27 cellular contexts compared by ENCODE assay signal in the genomic region with DNA sequence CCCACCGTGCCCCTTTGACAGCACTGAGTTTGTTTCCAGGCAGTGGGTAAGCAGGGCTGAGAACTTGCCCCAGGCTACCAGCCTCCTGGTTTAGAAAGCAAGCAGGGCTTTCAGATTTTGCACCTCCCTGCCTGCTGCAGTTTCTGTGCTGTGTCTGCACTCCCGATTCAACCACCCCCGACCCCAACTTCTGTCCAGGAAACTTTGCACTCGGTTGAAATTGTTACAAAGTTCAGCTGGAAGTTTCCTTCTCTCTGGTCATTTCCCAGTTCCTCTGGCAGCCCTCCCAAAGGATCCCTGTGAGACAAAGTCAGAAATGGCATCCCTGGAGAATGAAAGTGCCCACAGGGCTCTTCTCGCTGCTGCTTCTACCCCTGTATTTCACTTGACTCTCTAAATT. TPM values are rescaled to one million over a fixed set of nuclear protein-coding genes. Genes with fewer than 3 reads are reported as not detected.
DNase-seq lines count a peak whose midpoint lies in the region; ATAC-seq and TF ChIP-seq lines count a peak whose summit lies in the region.
"Had no signal": no experiment of that assay in that cellular context is flagged by ENCODE, and none has a peak within 500 bp of the region (broad histone marks: within the 10 kb centered on the region; RNA-seq: fewer than 3 reads in every experiment).

No MANE protein-coding gene starts in this region.

- no peaks in the 10 kb centered on the region for H3K9me3 ChIP-seq in smooth muscle cell (replicated peaks; ENCODE audit: low read depth)
- H3K9me3 ChIP-seq: BE2C had no signal

- DNase-seq in ELF-1 (ENCODE audit: low read depth, low spot score) (peak; percentile 23), GM23338 (ENCODE audit: low spot score) (no peak), NCI-H69 (lab: John Stamatoyannopoulos, UW) (peak; percentile 0), nephron progenitor cell (no peak), NCI-H2171 (lab: John Stamatoyannopoulos, UW) (no peak), smooth muscle cell (lab: John Stamatoyannopoulos, UW; ENCODE audit: unreplicated experiment) (no peak)
- DNase-seq: 8988T; ACHN; C1 segment of cervical spinal cord; CD4-positive, alpha-beta memory T cell; CD4-positive, CD25-positive, alpha-beta regulatory T cell; CD8-positive, alpha-beta memory T cell; COR-L47; DMS 273 treated with DMSO at 0.1 percent for 48 hours; DMS153; DMS53; DMS79; DND-41; EL; GF-D8 had no signal

- H3K4me3 ChIP-seq in GM23338 (no peak overlapping the region), smooth muscle cell (no peak overlapping the region)
- H3K4me3 ChIP-seq: BLaER1 had no signal

- H3F3A ChIP-seq in GM23338 (replicated peaks; ENCODE audit: low read depth) (no peaks in the 10 kb centered on the region), smooth muscle cell (ENCODE audit: low read depth) (no peaks in the 10 kb centered on the region)

- no peaks in the 10 kb centered on the region for H3K79me2 ChIP-seq in GM23338 (replicated peaks; ENCODE audit: insufficient read depth)
- no peaks in the 10 kb centered on the region for H3K79me2 ChIP-seq in smooth muscle cell (ENCODE audit: low read depth)

- no peaks in the 10 kb centered on the region for H3K4me1 ChIP-seq in GM23338 (ENCODE audit: insufficient read depth)
- H3K4me1 ChIP-seq in smooth muscle cell (ENCODE audit: low read depth), result no peaks in the 10 kb centered on the region
- H3K4me1 ChIP-seq: BE2C, BLaER1 had no signal

- H3K27ac Mint-ChIP-seq in GM23338, result peak overlapping the region; percentile 16; the same call in 1 of the 2 replicates
- H3K27ac Mint-ChIP-seq in nephron progenitor cell, result peak overlapping the region; percentile 63
- H3K27ac Mint-ChIP-seq: CD4-positive, alpha-beta memory T cell; CD4-positive, CD25-positive, alpha-beta regulatory T cell had no signal

- H3K9me3 Mint-ChIP-seq in GM23338, result peaks cover 8% of the 10 kb centered on the region; the same call in 2 of the 3 replicates
- peaks cover 48% of the 10 kb centered on the region for H3K9me3 Mint-ChIP-seq in nephron progenitor cell

- H3K27me3 Mint-ChIP-seq in GM23338 (ENCODE audit: insufficient read depth, low read depth, poor library complexity) (no peaks in the 10 kb centered on the region), nephron progenitor cell (ENCODE audit: low read depth, poor library complexity) (no peaks in the 10 kb centered on the region)

- H3K4me2 ChIP-seq in GM23338 (no peak overlapping the region), smooth muscle cell (no peak overlapping the region)
- H3K4me2 ChIP-seq: BLaER1 had no signal

- no peak overlapping the region for H2AFZ ChIP-seq in GM23338
- H2AFZ ChIP-seq in smooth muscle cell (ENCODE audit: low read depth), result no peak overlapping the region

- H3K9me2 ChIP-seq in GM23338 (ENCODE audit: insufficient read depth), result no peaks in the 10 kb centered on the region

- 94% methylated on average over 5 of the region's 5 CpGs for WGBS in smooth muscle cell (ENCODE audit: low lambda C conversion rate)

- H3K4me3 Mint-ChIP-seq in GM23338 (no peak overlapping the region), nephron progenitor cell (no peak overlapping the region)
- H3K4me3 Mint-ChIP-seq: CD14-positive monocyte; CD4-positive, alpha-beta memory T cell; CD4-positive, CD25-positive, alpha-beta regulatory T cell; CD8-positive, alpha-beta memory T cell had no signal

- H3K27ac ChIP-seq in GM23338 (ENCODE audit: low read depth) (no peak overlapping the region), smooth muscle cell (ENCODE audit: low read depth) (no peak overlapping the region)
- H3K27ac ChIP-seq: BLaER1 had no signal

- peaks cover 7% of the 10 kb centered on the region; the same call in 1 of the 3 replicates for H3K36me3 Mint-ChIP-seq in GM23338 (ENCODE audit: low read depth)
- H3K36me3 Mint-ChIP-seq in nephron progenitor cell (ENCODE audit: low read depth), result peaks cover 12% of the 10 kb centered on the region
- H3K36me3 Mint-ChIP-seq: CD4-positive, alpha-beta memory T cell; CD4-positive, CD25-positive, alpha-beta regulatory T cell; CD8-positive, alpha-beta memory T cell had no signal

- no peaks in the 10 kb centered on the region for H4K20me1 ChIP-seq in GM23338 (replicated peaks; ENCODE audit: insufficient read depth)
- no peaks in the 10 kb centered on the region for H4K20me1 ChIP-seq in smooth muscle cell (ENCODE audit: low read depth)
- H4K20me1 ChIP-seq: BLaER1 had no signal

- H3K4me1 Mint-ChIP-seq in GM23338 (no peaks in the 10 kb centered on the region), nephron progenitor cell (no peaks in the 10 kb centered on the region)
- H3K4me1 Mint-ChIP-seq: CD14-positive monocyte; CD4-positive, alpha-beta memory T cell; CD4-positive, CD25-positive, alpha-beta regulatory T cell; CD8-positive, alpha-beta memory T cell had no signal

- H3K36me3 ChIP-seq in GM23338 (ENCODE audit: insufficient read depth), result 0 out of 2 replicates have a peak, but pooled peaks cover 3% of the 10 kb centered on the region
- no peaks in the 10 kb centered on the region for H3K36me3 ChIP-seq in smooth muscle cell (ENCODE audit: low read depth)
- H3K36me3 ChIP-seq: BE2C, BLaER1 had no signal

- TF ChIP-seq CTCF in GM23338 (conservative IDR thresholded peaks at IDR 0.05; ENCODE audit: low read depth in 2 of 2) (no peak), nephron progenitor cell (IDR thresholded peaks at IDR 0.05) (no peak), smooth muscle cell (IDR thresholded peaks at IDR 0.05; ENCODE audit: borderline replicate concordance, insufficient read depth, poor library complexity, severe bottlenecking) (no peak)

- H3K27me3 ChIP-seq in GM23338 (ENCODE audit: insufficient read depth) (no peaks in the 10 kb centered on the region), smooth muscle cell (ENCODE audit: low read depth) (no peaks in the 10 kb centered on the region)
- H3K27me3 ChIP-seq: BE2C, BLaER1 had no signal

- ATAC-seq in GM23338, result no peak
- no peak for ATAC-seq in HG02870 (IDR thresholded peaks at IDR 0.05; ENCODE audit: unreplicated experiment)

- H3K9ac ChIP-seq in smooth muscle cell (ENCODE audit: low read depth), result no peak overlapping the region
- H3K9ac ChIP-seq: BLaER1 had no signal

TF ChIP-seq in GM23338, 12 proteins besides CTCF, POLR2A, EP300 and RAD21 (continues in another document):
- no peak for TF ChIP-seq ZNF331 (CRISPR knock-in tag; IDR thresholded peaks at IDR 0.05; ENCODE audit: low read depth)
- no peak for TF ChIP-seq CREB1 (CRISPR knock-in tag; IDR thresholded peaks at IDR 0.05; ENCODE audit: low read depth)
- TF ChIP-seq EZH2 (IDR thresholded peaks at IDR 0.05; ENCODE audit: low read depth, unreplicated experiment), result no peak
- TF ChIP-seq JUNB (IDR thresholded peaks at IDR 0.05; ENCODE audit: unreplicated experiment), result no peak
- TF ChIP-seq STAT1 (IDR thresholded peaks at IDR 0.05; ENCODE audit: unreplicated experiment), result no peak
- TF ChIP-seq, protein P1, sequence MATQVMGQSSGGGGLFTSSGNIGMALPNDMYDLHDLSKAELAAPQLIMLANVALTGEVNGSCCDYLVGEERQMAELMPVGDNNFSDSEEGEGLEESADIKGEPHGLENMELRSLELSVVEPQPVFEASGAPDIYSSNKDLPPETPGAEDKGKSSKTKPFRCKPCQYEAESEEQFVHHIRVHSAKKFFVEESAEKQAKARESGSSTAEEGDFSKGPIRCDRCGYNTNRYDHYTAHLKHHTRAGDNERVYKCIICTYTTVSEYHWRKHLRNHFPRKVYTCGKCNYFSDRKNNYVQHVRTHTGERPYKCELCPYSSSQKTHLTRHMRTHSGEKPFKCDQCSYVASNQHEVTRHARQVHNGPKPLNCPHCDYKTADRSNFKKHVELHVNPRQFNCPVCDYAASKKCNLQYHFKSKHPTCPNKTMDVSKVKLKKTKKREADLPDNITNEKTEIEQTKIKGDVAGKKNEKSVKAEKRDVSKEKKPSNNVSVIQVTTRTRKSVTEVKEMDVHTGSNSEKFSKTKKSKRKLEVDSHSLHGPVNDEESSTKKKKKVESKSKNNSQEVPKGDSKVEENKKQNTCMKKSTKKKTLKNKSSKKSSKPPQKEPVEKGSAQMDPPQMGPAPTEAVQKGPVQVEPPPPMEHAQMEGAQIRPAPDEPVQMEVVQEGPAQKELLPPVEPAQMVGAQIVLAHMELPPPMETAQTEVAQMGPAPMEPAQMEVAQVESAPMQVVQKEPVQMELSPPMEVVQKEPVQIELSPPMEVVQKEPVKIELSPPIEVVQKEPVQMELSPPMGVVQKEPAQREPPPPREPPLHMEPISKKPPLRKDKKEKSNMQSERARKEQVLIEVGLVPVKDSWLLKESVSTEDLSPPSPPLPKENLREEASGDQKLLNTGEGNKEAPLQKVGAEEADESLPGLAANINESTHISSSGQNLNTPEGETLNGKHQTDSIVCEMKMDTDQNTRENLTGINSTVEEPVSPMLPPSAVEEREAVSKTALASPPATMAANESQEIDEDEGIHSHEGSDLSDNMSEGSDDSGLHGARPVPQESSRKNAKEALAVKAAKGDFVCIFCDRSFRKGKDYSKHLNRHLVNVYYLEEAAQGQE (IDR thresholded peaks at IDR 0.05; ENCODE audit: unreplicated experiment), result no peak
- TF ChIP-seq, protein P2, sequence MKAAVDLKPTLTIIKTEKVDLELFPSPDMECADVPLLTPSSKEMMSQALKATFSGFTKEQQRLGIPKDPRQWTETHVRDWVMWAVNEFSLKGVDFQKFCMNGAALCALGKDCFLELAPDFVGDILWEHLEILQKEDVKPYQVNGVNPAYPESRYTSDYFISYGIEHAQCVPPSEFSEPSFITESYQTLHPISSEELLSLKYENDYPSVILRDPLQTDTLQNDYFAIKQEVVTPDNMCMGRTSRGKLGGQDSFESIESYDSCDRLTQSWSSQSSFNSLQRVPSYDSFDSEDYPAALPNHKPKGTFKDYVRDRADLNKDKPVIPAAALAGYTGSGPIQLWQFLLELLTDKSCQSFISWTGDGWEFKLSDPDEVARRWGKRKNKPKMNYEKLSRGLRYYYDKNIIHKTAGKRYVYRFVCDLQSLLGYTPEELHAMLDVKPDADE (IDR thresholded peaks at IDR 0.05), result no peak
- TF ChIP-seq ZNF114 (CRISPR knock-in tag; IDR thresholded peaks at IDR 0.05), result no peak

RNA-seq across cellular contexts. Expression of a gene that starts 12.4 kb away (rescaled TPM):
- not detected in 2 replicates for total RNA-seq in GM23338 (2014; rRNA removed; shearing (Covaris generic))
- polyA plus RNA-seq in GM23338 (2016; fragmentation: Nextera tagmentation; extraction: Ambion mirVana) (not detected in 2 replicates), smooth muscle cell (not detected in 2 replicates)
- 0.18 TPM in 1 of 2 replicates, not detected in the other for total RNA-seq in smooth muscle cell
- total RNA-seq: A673; CD4-positive, alpha-beta memory T cell; CD4-positive, CD25-positive, alpha-beta regulatory T cell; CD8-positive, alpha-beta memory T cell; Daoy had no signal
- polyA plus RNA-seq: AG04450; CD14-positive monocyte; CD4-positive, alpha-beta memory T cell; CD4-positive, CD25-positive, alpha-beta regulatory T cell; CD8-positive, alpha-beta memory T cell had no signal

Comparison
In these comparisons a context has a peak if more than half of its experiments do, and no peak if none do; other contexts are left out.
1. DNase-seq: peak in ELF-1 (single experiment) and NCI-H69 (single experiment); none in GM23338 (single experiment), nephron progenitor cell (single experiment), NCI-H2171 (single experiment) and smooth muscle cell (single experiment).